ENCODE assay signal across 1 cellular context in the genomic region with DNA sequence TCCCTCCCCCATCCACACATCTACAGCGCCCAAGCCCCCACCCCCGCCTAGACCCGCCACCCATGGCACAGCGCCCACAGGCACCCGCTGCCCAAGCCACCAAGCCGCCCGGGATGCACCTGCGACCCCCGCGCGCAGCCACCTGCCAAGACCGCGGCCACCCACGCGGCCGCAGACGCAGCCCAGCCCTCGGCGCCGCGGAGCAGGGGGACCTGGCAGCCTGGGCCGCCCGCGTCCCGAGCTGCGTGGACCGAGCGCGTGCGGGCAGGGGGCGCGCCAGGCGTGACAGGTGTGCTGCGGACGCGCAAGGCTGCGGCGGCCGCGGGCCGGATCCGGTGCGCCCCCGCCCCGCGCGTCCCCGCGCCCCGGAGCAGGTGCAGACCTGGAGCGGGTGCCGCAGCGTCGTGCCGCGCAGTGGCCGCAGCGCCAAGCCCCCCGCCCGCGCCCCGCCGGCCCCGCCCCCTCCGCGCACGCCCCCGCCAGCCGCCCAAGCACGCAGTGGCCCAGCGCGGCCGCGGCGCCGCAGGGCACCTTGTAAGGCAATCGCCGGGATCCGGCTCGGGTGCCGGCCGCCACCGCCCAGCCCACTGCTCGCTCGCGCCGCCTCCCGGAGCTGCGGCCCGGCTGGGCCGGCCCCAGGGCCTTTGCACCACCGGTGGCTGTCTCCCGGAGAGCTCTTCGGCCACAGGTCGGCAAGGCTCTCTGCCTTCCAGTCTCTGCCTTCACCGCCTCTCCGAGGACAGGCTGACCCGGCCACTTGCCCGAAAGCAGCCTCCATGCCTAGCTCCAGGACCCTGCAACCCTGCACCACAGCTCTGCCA.
TF ChIP-seq lines count a peak whose summit lies in the region.

Gene PNCK, minus strand, starts transcription at position 416 of the 821 bp plus-strand sequence. CDS start 737 bp downstream, outside the sequence.

TF ChIP-seq in GM23338, 12 proteins besides CTCF, POLR2A, EP300 and RAD21:
- TF ChIP-seq, protein P1, sequence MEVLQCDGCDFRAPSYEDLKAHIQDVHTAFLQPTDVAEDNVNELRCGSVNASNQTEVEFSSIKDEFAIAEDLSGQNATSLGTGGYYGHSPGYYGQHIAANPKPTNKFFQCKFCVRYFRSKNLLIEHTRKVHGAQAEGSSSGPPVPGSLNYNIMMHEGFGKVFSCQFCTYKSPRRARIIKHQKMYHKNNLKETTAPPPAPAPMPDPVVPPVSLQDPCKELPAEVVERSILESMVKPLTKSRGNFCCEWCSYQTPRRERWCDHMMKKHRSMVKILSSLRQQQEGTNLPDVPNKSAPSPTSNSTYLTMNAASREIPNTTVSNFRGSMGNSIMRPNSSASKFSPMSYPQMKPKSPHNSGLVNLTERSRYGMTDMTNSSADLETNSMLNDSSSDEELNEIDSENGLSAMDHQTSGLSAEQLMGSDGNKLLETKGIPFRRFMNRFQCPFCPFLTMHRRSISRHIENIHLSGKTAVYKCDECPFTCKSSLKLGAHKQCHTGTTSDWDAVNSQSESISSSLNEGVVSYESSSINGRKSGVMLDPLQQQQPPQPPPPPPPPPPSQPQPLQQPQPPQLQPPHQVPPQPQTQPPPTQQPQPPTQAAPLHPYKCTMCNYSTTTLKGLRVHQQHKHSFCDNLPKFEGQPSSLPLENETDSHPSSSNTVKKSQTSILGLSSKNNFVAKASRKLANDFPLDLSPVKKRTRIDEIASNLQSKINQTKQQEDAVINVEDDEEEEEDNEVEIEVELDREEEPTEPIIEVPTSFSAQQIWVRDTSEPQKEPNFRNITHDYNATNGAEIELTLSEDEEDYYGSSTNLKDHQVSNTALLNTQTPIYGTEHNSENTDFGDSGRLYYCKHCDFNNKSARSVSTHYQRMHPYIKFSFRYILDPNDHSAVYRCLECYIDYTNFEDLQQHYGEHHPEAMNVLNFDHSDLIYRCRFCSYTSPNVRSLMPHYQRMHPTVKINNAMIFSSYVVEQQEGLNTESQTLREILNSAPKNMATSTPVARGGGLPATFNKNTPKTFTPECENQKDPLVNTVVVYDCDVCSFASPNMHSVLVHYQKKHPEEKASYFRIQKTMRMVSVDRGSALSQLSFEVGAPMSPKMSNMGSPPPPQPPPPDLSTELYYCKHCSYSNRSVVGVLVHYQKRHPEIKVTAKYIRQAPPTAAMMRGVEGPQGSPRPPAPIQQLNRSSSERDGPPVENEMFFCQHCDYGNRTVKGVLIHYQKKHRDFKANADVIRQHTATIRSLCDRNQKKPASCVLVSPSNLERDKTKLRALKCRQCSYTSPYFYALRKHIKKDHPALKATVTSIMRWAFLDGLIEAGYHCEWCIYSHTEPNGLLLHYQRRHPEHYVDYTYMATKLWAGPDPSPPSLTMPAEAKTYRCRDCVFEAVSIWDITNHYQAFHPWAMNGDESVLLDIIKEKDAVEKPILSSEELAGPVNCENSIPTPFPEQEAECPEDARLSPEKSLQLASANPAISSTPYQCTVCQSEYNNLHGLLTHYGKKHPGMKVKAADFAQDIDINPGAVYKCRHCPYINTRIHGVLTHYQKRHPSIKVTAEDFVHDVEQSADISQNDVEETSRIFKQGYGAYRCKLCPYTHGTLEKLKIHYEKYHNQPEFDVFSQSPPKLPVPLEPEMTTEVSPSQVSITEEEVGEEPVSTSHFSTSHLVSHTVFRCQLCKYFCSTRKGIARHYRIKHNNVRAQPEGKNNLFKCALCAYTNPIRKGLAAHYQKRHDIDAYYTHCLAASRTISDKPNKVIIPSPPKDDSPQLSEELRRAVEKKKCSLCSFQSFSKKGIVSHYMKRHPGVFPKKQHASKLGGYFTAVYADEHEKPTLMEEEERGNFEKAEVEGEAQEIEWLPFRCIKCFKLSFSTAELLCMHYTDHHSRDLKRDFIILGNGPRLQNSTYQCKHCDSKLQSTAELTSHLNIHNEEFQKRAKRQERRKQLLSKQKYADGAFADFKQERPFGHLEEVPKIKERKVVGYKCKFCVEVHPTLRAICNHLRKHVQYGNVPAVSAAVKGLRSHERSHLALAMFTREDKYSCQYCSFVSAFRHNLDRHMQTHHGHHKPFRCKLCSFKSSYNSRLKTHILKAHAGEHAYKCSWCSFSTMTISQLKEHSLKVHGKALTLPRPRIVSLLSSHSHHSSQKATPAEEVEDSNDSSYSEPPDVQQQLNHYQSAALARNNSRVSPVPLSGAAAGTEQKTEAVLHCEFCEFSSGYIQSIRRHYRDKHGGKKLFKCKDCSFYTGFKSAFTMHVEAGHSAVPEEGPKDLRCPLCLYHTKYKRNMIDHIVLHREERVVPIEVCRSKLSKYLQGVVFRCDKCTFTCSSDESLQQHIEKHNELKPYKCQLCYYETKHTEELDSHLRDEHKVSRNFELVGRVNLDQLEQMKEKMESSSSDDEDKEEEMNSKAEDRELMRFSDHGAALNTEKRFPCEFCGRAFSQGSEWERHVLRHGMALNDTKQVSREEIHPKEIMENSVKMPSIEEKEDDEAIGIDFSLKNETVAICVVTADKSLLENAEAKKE (CRISPR knock-in tag; IDR thresholded peaks at IDR 0.05) = no peak
- no peak for TF ChIP-seq JUNB (IDR thresholded peaks at IDR 0.05; ENCODE audit: unreplicated experiment)
- TF ChIP-seq ETS1 (IDR thresholded peaks at IDR 0.05) = no peak
- TF ChIP-seq EZH2phosphoT487 (IDR thresholded peaks at IDR 0.05; ENCODE audit: unreplicated experiment) = no peak
- no peak for TF ChIP-seq POLR2AphosphoS5 (IDR thresholded peaks at IDR 0.05; ENCODE audit: low read depth)
- TF ChIP-seq ZNF331 (CRISPR knock-in tag; IDR thresholded peaks at IDR 0.05; ENCODE audit: low read depth) = no peak
- no peak for TF ChIP-seq ZNF114 (CRISPR knock-in tag; IDR thresholded peaks at IDR 0.05)
- TF ChIP-seq STAT1 (IDR thresholded peaks at IDR 0.05; ENCODE audit: unreplicated experiment) = no peak
- no peak for TF ChIP-seq NANOG (IDR thresholded peaks at IDR 0.05; ENCODE audit: borderline replicate concordance)
- TF ChIP-seq REST (IDR thresholded peaks at IDR 0.05; ENCODE audit: unreplicated experiment) = no peak
- TF ChIP-seq CREB1 (CRISPR knock-in tag; IDR thresholded peaks at IDR 0.05; ENCODE audit: low read depth) = no peak
- TF ChIP-seq EZH2 (IDR thresholded peaks at IDR 0.05; ENCODE audit: low read depth, unreplicated experiment) = no peak
